In genomic region chr3:98855811-98856400, GRCh38 we compare ENCODE assay signal across 11 cellular contexts. TPM values are rescaled to one million over a fixed set of nuclear protein-coding genes. Genes with fewer than 3 reads are reported as not detected.
DNase-seq lines count a peak whose midpoint lies in the region; ATAC-seq and TF ChIP-seq lines count a peak whose summit lies in the region.
"Had no signal": no experiment of that assay in that cellular context is flagged by ENCODE, and none has a peak within 500 bp of the region (broad histone marks: within the 10 kb centered on the region; RNA-seq: fewer than 3 reads in every experiment).

No MANE protein-coding gene starts in this region.

- DNase-seq in HCEC 1CT = peak; percentile 90
- DNase-seq in SW 1271 (lab: John Stamatoyannopoulos, UW) = peak; percentile 41 to 62
- peak; percentile 65 for DNase-seq in fibroblast of villous mesenchyme (ENCODE audit: low read depth)
- peak; percentile 70 for DNase-seq in smooth muscle cell of the brain vasculature (ENCODE audit: low read depth, low spot score)
- DNase-seq in HAP-1 (ENCODE audit: low spot score in 2 of 2) = no peak
- DNase-seq: activated effector memory CD4-positive, alpha-beta T cell treated with Interleukin-2 at 50 U/mL for 16 hours; NCI-H2081 treated with DMSO at 0.1 percent for 48 hours; RPMI8226 had no signal

- ATAC-seq in GM21825 (IDR thresholded peaks at IDR 0.05; ENCODE audit: unreplicated experiment) (no peak), GM19023 (IDR thresholded peaks at IDR 0.05; ENCODE audit: unreplicated experiment) (no peak)
- ATAC-seq: left lobe of liver had no signal

- no peaks in the 10 kb centered on the region for H3K27me3 ChIP-seq in HAP-1 (ENCODE audit: low read depth)

- H3K9me3 ChIP-seq in HAP-1 = no peaks in the 10 kb centered on the region

- H3K4me3 ChIP-seq in fibroblast of villous mesenchyme (ENCODE audit: low read depth, low read length) (no peak overlapping the region), HAP-1 (no peak overlapping the region)

- in situ Hi-C loops in HAP-1 (cut with MboI; ENCODE audit: low sequenced_read_pairs) = no loop called here

- no peaks in the 10 kb centered on the region for H3K4me1 ChIP-seq in HAP-1

- no peak for TF ChIP-seq CTCF in fibroblast of villous mesenchyme (IDR thresholded peaks at IDR 0.05; ENCODE audit: insufficient read depth, low read depth, low read length)

- no peaks in the 10 kb centered on the region for H3K36me3 ChIP-seq in HAP-1 (replicated peaks)

RNA-seq across cellular contexts. Expression of gene DCBLD2, which starts 45.6 kb away (rescaled TPM):
- 225 and 300 TPM in 2 replicates for total RNA-seq in fibroblast of villous mesenchyme

Comparison
In these comparisons a context has a peak if more than half of its experiments do, and no peak if none do; other contexts are left out.
1. DNase-seq: peak in HCEC 1CT (single experiment), SW 1271 (2 of 2), fibroblast of villous mesenchyme (single experiment) and smooth muscle cell of the brain vasculature (single experiment); none in HAP-1 (0 of 2).